Comparison of ENCODE assay signal across 11 cellular contexts in the genomic region with DNA sequence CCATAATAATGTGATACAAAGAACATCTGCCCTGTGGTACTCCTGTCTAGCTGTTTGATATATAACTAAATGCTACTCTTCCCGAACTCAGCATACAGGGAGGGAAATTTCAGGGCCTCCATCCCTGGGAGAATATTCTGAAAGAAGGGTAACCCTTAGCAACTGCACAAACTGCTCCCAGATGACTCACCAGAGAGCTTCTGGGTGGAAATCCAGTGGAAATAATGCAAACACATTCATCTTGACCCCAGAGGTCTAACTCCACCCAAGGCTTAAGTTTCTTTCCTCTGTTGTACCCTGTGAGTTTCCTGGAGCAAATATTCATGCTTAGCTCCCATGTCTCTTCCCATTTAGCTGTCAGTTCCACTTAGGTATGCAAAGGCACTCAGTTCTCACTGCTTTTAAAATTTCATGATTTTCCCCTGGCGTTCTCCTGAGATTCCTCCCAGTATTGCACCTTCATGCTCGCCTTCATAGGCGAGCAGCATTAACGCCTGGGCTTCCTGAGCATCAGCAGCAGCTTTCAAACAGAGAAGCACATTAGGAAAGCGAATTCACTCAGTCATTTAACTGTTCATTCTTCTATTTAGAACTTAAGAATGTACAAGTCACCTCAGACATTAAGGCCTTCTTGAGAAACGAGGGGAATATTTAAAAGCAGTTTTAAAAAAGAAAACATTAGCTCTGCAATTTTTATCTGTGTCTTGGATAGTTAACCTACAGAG. TPM values are rescaled to one million over a fixed set of nuclear protein-coding genes. Genes with fewer than 3 reads are reported as not detected.
DNase-seq lines count a peak whose midpoint lies in the region; ATAC-seq and TF ChIP-seq lines count a peak whose summit lies in the region.
"Had no signal": no experiment of that assay in that cellular context is flagged by ENCODE, and none has a peak within 500 bp of the region (broad histone marks: within the 10 kb centered on the region; RNA-seq: fewer than 3 reads in every experiment).

No MANE protein-coding gene starts in this region.

- TF ChIP-seq CTCF in brain (conservative IDR thresholded peaks at IDR 0.05) (no peak), kidney epithelial cell (IDR thresholded peaks at IDR 0.05; ENCODE audit: insufficient read depth, low read length, poor library complexity, severe bottlenecking) (no peak), GM23338 (conservative IDR thresholded peaks at IDR 0.05; ENCODE audit: low read depth in 2 of 2) (no peak)

- no peaks in the 10 kb centered on the region for H3K27me3 ChIP-seq in kidney epithelial cell (ENCODE audit: control insufficient read depth, insufficient read depth, low read length)
- no peaks in the 10 kb centered on the region for H3K27me3 ChIP-seq in GM23338 (ENCODE audit: insufficient read depth)

- no peaks in the 10 kb centered on the region for H4K20me1 ChIP-seq in GM23338 (replicated peaks; ENCODE audit: insufficient read depth)

- H3K4me3 Mint-ChIP-seq in brain: no peak overlapping the region
- H3K4me3 Mint-ChIP-seq in GM23338: no peak overlapping the region
- H3K4me3 Mint-ChIP-seq: activated naive CD4-positive, alpha-beta T cell treated with anti-CD3 and anti-CD28 coated beads, Interleukin-2, amount 50 U/mL, for 24 hours had no signal

- H3K36me3 Mint-ChIP-seq in brain: no peaks in the 10 kb centered on the region
- no peaks in the 10 kb centered on the region for H3K36me3 Mint-ChIP-seq in GM23338 (ENCODE audit: low read depth)
- H3K36me3 Mint-ChIP-seq: activated naive CD4-positive, alpha-beta T cell treated with anti-CD3 and anti-CD28 coated beads, Interleukin-2, amount 50 U/mL, for 24 hours had no signal

- H3K4me1 ChIP-seq in GM23338 (ENCODE audit: insufficient read depth): no peaks in the 10 kb centered on the region
- H3K4me1 ChIP-seq: spleen had no signal

- ATAC-seq in HG03175 (IDR thresholded peaks at IDR 0.05; ENCODE audit: unreplicated experiment): no peak
- ATAC-seq in GM23338: no peak

- H3K27me3 Mint-ChIP-seq in brain (peaks cover 3% of the 10 kb centered on the region), GM23338 (ENCODE audit: insufficient read depth, low read depth, poor library complexity) (peaks cover 3% of the 10 kb centered on the region)

- H2AFZ ChIP-seq in GM23338: no peak overlapping the region

- no peak overlapping the region for H3K4me3 ChIP-seq in kidney epithelial cell (ENCODE audit: low read depth, low read length)
- no peak overlapping the region for H3K4me3 ChIP-seq in GM23338
- H3K4me3 ChIP-seq: spleen had no signal

- no peaks in the 10 kb centered on the region for H3F3A ChIP-seq in GM23338 (replicated peaks; ENCODE audit: low read depth)

- peaks cover 44% of the 10 kb centered on the region for H3K4me1 Mint-ChIP-seq in brain
- peaks cover 2% of the 10 kb centered on the region; the same call in 2 of the 3 replicates for H3K4me1 Mint-ChIP-seq in GM23338
- H3K4me1 Mint-ChIP-seq: activated naive CD4-positive, alpha-beta T cell treated with anti-CD3 and anti-CD28 coated beads, Interleukin-2, amount 50 U/mL, for 24 hours had no signal

- H3K9me3 Mint-ChIP-seq in brain (peaks cover 0 to 4% (median 0%) of the 10 kb centered on the region in 5 experiments), GM23338 (no peaks in the 10 kb centered on the region)
- H3K9me3 Mint-ChIP-seq: activated naive CD4-positive, alpha-beta T cell treated with anti-CD3 and anti-CD28 coated beads, Interleukin-2, amount 50 U/mL, for 24 hours had no signal

- H3K36me3 ChIP-seq in kidney epithelial cell (ENCODE audit: control insufficient read depth, insufficient read depth, low read length): no peaks in the 10 kb centered on the region
- no peaks in the 10 kb centered on the region for H3K36me3 ChIP-seq in GM23338 (ENCODE audit: insufficient read depth)
- H3K36me3 ChIP-seq: spleen had no signal

- 0 out of 2 replicates have a peak, but pooled peaks cover 4% of the 10 kb centered on the region for H3K9me2 ChIP-seq in GM23338 (ENCODE audit: insufficient read depth)

- no peak overlapping the region for H3K4me2 ChIP-seq in GM23338

- H3K79me2 ChIP-seq in GM23338 (replicated peaks; ENCODE audit: insufficient read depth): no peaks in the 10 kb centered on the region

- no peak overlapping the region for H3K27ac ChIP-seq in GM23338 (ENCODE audit: low read depth)
- H3K27ac ChIP-seq in substantia nigra (ENCODE audit: low read depth, low read length, poor library complexity, severe bottlenecking): no peak overlapping the region
- H3K27ac ChIP-seq: spleen had no signal

- DNase-seq in H4 (ENCODE audit: low spot score) (peak; percentile 50), kidney epithelial cell (ENCODE audit: low read depth) (peak; percentile 69), smooth muscle cell of the brain vasculature (ENCODE audit: low read depth, low spot score) (peak; percentile 89), NCI-H345 (lab: John Stamatoyannopoulos, UW) (no peak), GM23338 (ENCODE audit: low spot score) (no peak), substantia nigra (lab: John Stamatoyannopoulos, UW) (no peak)
- DNase-seq: spleen had no signal

- peak overlapping the region in 3 of 5 experiments; percentile 19 to 92 (median 81) for H3K27ac Mint-ChIP-seq in brain
- H3K27ac Mint-ChIP-seq in GM23338: no peak overlapping the region
- H3K27ac Mint-ChIP-seq: activated naive CD4-positive, alpha-beta T cell treated with anti-CD3 and anti-CD28 coated beads, Interleukin-2, amount 50 U/mL, for 24 hours had no signal

TF ChIP-seq in GM23338, 12 proteins besides CTCF, POLR2A, EP300 and RAD21 (continues in another document):
- no peak for TF ChIP-seq ZNF114 (CRISPR knock-in tag; IDR thresholded peaks at IDR 0.05)
- no peak for TF ChIP-seq EZH2phosphoT487 (IDR thresholded peaks at IDR 0.05; ENCODE audit: unreplicated experiment)
- no peak for TF ChIP-seq ZNF331 (CRISPR knock-in tag; IDR thresholded peaks at IDR 0.05; ENCODE audit: low read depth)
- no peak for TF ChIP-seq POLR2AphosphoS5 (IDR thresholded peaks at IDR 0.05; ENCODE audit: low read depth)
- TF ChIP-seq, protein P1, sequence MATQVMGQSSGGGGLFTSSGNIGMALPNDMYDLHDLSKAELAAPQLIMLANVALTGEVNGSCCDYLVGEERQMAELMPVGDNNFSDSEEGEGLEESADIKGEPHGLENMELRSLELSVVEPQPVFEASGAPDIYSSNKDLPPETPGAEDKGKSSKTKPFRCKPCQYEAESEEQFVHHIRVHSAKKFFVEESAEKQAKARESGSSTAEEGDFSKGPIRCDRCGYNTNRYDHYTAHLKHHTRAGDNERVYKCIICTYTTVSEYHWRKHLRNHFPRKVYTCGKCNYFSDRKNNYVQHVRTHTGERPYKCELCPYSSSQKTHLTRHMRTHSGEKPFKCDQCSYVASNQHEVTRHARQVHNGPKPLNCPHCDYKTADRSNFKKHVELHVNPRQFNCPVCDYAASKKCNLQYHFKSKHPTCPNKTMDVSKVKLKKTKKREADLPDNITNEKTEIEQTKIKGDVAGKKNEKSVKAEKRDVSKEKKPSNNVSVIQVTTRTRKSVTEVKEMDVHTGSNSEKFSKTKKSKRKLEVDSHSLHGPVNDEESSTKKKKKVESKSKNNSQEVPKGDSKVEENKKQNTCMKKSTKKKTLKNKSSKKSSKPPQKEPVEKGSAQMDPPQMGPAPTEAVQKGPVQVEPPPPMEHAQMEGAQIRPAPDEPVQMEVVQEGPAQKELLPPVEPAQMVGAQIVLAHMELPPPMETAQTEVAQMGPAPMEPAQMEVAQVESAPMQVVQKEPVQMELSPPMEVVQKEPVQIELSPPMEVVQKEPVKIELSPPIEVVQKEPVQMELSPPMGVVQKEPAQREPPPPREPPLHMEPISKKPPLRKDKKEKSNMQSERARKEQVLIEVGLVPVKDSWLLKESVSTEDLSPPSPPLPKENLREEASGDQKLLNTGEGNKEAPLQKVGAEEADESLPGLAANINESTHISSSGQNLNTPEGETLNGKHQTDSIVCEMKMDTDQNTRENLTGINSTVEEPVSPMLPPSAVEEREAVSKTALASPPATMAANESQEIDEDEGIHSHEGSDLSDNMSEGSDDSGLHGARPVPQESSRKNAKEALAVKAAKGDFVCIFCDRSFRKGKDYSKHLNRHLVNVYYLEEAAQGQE (IDR thresholded peaks at IDR 0.05; ENCODE audit: unreplicated experiment): no peak

RNA-seq across cellular contexts. Expression of a gene that starts 43.8 kb away (rescaled TPM):
- 16.4 and 18.4 TPM in 2 replicates for total RNA-seq in H4 (2014; rRNA removed; shearing (Covaris generic))
- 7.0 TPM for polyA plus RNA-seq in brain (ENCODE audit: insufficient read depth, low read depth, low replicate concordance)
- total RNA-seq in kidney epithelial cell: 4.7 and 5.6 TPM in 2 replicates
- total RNA-seq in GM23338 (2014; rRNA removed; shearing (Covaris generic)): 1.7 and 4.9 TPM in 2 replicates
- polyA plus RNA-seq in GM23338 (2016; fragmentation: Nextera tagmentation; extraction: Ambion mirVana): 2.8 TPM in 2 replicates
- total RNA-seq: NCI-H460 had no signal

RNA-seq across cellular contexts. Expression of a gene that starts 48.9 kb away (rescaled TPM):
- not detected in 2 replicates for total RNA-seq in H4 (2014; rRNA removed; shearing (Covaris generic))
- not detected for polyA plus RNA-seq in brain (ENCODE audit: insufficient read depth, low read depth, low replicate concordance)
- total RNA-seq in kidney epithelial cell: not detected in 2 replicates
- total RNA-seq in GM23338 (2014; rRNA removed; shearing (Covaris generic)): not detected in 2 replicates
- polyA plus RNA-seq in GM23338 (2016; fragmentation: Nextera tagmentation; extraction: Ambion mirVana): not detected in 2 replicates
- total RNA-seq: NCI-H460, spleen had no signal
- polyA plus RNA-seq: spleen had no signal

Comparison
In these comparisons a context has a peak if more than half of its experiments do, and no peak if none do; other contexts are left out.
1. DNase-seq: peak in H4 (single experiment), kidney epithelial cell (single experiment) and smooth muscle cell of the brain vasculature (single experiment); none in NCI-H345 (single experiment), GM23338 (single experiment) and substantia nigra (0 of 49).